14 cellular contexts compared by ENCODE assay signal in genomic region chr7:74503061-74503460, GRCh38. TPM values are rescaled to one million over a fixed set of nuclear protein-coding genes. Genes with fewer than 3 reads are reported as not detected.
DNase-seq lines count a peak whose midpoint lies in the region; ATAC-seq and TF ChIP-seq lines count a peak whose summit lies in the region.
"Had no signal": no experiment of that assay in that cellular context is flagged by ENCODE, and none has a peak within 500 bp of the region (broad histone marks: within the 10 kb centered on the region; RNA-seq: fewer than 3 reads in every experiment).

No MANE protein-coding gene starts in this region.

- intact Hi-C loops in left cardiac atrium (cut with DNase I): no loop called here
- intact Hi-C loops in prostate gland (cut with DNase I): no loop called here

- H3K9ac ChIP-seq in GM23248: no peak overlapping the region
- H3K9ac ChIP-seq: BLaER1 treated with 17β-estradiol and CSF1 and Interleukin-3, amounts not matched to agents 10 nM and 100 nM had no signal

- H3K4me3 ChIP-seq in right atrium auricular region: no peak overlapping the region
- H3K4me3 ChIP-seq in prostate gland: no peak overlapping the region
- H3K4me3 ChIP-seq in GM23248: no peak overlapping the region
- H3K4me3 ChIP-seq: BLaER1 treated with 17β-estradiol and CSF1 and Interleukin-3, amounts not matched to agents 10 nM and 100 nM; K562 had no signal

- TF ChIP-seq CTCF in right atrium auricular region (IDR thresholded peaks at IDR 0.05) (no peak), RWPE1 (conservative IDR thresholded peaks at IDR 0.05; ENCODE audit: low read depth) (no peak), prostate gland (IDR thresholded peaks at IDR 0.05) (no peak)

- POLR2A ChIA-PET in RWPE1 (lab: Yijun Ruan, JAX; ENCODE audit: low non-redundant PET): no interaction called here

- in situ Hi-C loops in GM23248 (cut with MboI): no loop called here

- no peak overlapping the region for H3K4me2 ChIP-seq in GM23248 (ENCODE audit: unreplicated experiment)
- H3K4me2 ChIP-seq: BLaER1 treated with 17β-estradiol and CSF1 and Interleukin-3, amounts not matched to agents 10 nM and 100 nM had no signal

- DNase-seq in right atrium auricular region (ENCODE audit: low spot score): no peak
- no peak for DNase-seq in left cardiac atrium
- DNase-seq in RWPE1 (ENCODE audit: low spot score): no peak
- DNase-seq in prostate gland (ENCODE audit: low spot score): no peak
- no peak for DNase-seq in NCI-H2081 (lab: John Stamatoyannopoulos, UW)
- no peak for DNase-seq in GM23248
- DNase-seq: CD8-positive, alpha-beta memory T cell; DMS79 treated with DMSO at 0.1 percent for 48 hours; NCI-H1105; NCI-H187; NCI-H526 treated with DMSO at 0.1 percent for 48 hours had no signal

- no peaks in the 10 kb centered on the region for H3K9me3 ChIP-seq in right atrium auricular region
- no peaks in the 10 kb centered on the region for H3K9me3 ChIP-seq in prostate gland
- no peaks in the 10 kb centered on the region for H3K9me3 ChIP-seq in GM23248 (ENCODE audit: low read depth)
- H3K9me3 ChIP-seq: BLaER1 treated with 17β-estradiol and CSF1 and Interleukin-3, amounts not matched to agents 10 nM and 100 nM had no signal

- H2AFZ ChIP-seq in GM23248: no peak overlapping the region

- no peaks in the 10 kb centered on the region for H3F3A ChIP-seq in GM23248 (ENCODE audit: insufficient read depth)

- no peaks in the 10 kb centered on the region for H3K9me2 ChIP-seq in GM23248 (ENCODE audit: insufficient read depth)

- no peaks in the 10 kb centered on the region; the same call in 1 of the 2 replicates for H3K79me2 ChIP-seq in GM23248 (ENCODE audit: insufficient read depth)

- WGBS in prostate gland: 89% methylated on average over 8 of the region's 8 CpGs
- 93 to 96% methylated on average over 8 of the region's 8 CpGs for WGBS in GM23248 (ENCODE audit: low coverage in 1 of 2, low lambda C conversion rate in 2 of 2, missing lambda C conversion rate in 2 of 2), 2 experiments

- H3K4me1 ChIP-seq in right atrium auricular region: peaks cover 0 to 23% of the 10 kb centered on the region in 2 donors
- H3K4me1 ChIP-seq in prostate gland (replicated peaks): peaks cover 8% of the 10 kb centered on the region
- no peaks in the 10 kb centered on the region for H3K4me1 ChIP-seq in GM23248 (ENCODE audit: insufficient read depth)

- ATAC-seq in left cardiac atrium (no peak), HG02623 (IDR thresholded peaks at IDR 0.05; ENCODE audit: unreplicated experiment) (no peak)
- ATAC-seq: K562 had no signal

- no peaks in the 10 kb centered on the region for H4K20me1 ChIP-seq in GM23248 (ENCODE audit: insufficient read depth)

- H3K27ac ChIP-seq in right atrium auricular region (peak overlapping the region; percentile 79 to 81), RWPE1 (peak overlapping the region; percentile 92), prostate gland (peak overlapping the region; percentile 70 to 78), GM23248 (no peak overlapping the region)
- H3K27ac ChIP-seq: BLaER1 treated with 17β-estradiol and CSF1 and Interleukin-3, amounts not matched to agents 10 nM and 100 nM had no signal

- no peak for TF ChIP-seq POLR2A in prostate gland (IDR thresholded peaks at IDR 0.05)

- H3K27me3 ChIP-seq in right atrium auricular region (no peaks in the 10 kb centered on the region), prostate gland (replicated peaks; ENCODE audit: insufficient read depth) (no peaks in the 10 kb centered on the region), GM23248 (replicated peaks; ENCODE audit: insufficient read depth) (no peaks in the 10 kb centered on the region)
- H3K27me3 ChIP-seq: BLaER1 treated with 17β-estradiol and CSF1 and Interleukin-3, amounts not matched to agents 10 nM and 100 nM had no signal

- CTCF ChIA-PET in RWPE1 (lab: Yijun Ruan, JAX): interaction anchor here (0.7 kb wide), 1 partner anchor 19 kb away, joined by 3 read pairs; no protein-coding TSS in a partner anchor

- H3K36me3 ChIP-seq in right atrium auricular region (no peaks in the 10 kb centered on the region), prostate gland (no peaks in the 10 kb centered on the region), GM23248 (ENCODE audit: low read depth) (no peaks in the 10 kb centered on the region)

RNA-seq across cellular contexts. Expression of gene GTF2IRD1, which starts 49.4 kb away (rescaled TPM):
- 10 to 100 TPM; 15.6 to 16.5 TPM for total RNA-seq in right atrium auricular region
- 10 to 100 TPM; 19.3 to 50.0 TPM for total RNA-seq in left cardiac atrium
- 10 to 100 TPM; 24.0 to 36.6 TPM for total RNA-seq in prostate gland
- 3.7 and 8.6 TPM in 2 replicates for total RNA-seq in GM23248 (2014; rRNA removed; shearing (Covaris generic))
- polyA plus RNA-seq in GM23248 (2016; fragmentation: Nextera tagmentation; extraction: Ambion mirVana): 6.6 and 7.0 TPM in 2 replicates
- polyA plus RNA-seq: CD8-positive, alpha-beta memory T cell had no signal
